In the genomic region with DNA sequence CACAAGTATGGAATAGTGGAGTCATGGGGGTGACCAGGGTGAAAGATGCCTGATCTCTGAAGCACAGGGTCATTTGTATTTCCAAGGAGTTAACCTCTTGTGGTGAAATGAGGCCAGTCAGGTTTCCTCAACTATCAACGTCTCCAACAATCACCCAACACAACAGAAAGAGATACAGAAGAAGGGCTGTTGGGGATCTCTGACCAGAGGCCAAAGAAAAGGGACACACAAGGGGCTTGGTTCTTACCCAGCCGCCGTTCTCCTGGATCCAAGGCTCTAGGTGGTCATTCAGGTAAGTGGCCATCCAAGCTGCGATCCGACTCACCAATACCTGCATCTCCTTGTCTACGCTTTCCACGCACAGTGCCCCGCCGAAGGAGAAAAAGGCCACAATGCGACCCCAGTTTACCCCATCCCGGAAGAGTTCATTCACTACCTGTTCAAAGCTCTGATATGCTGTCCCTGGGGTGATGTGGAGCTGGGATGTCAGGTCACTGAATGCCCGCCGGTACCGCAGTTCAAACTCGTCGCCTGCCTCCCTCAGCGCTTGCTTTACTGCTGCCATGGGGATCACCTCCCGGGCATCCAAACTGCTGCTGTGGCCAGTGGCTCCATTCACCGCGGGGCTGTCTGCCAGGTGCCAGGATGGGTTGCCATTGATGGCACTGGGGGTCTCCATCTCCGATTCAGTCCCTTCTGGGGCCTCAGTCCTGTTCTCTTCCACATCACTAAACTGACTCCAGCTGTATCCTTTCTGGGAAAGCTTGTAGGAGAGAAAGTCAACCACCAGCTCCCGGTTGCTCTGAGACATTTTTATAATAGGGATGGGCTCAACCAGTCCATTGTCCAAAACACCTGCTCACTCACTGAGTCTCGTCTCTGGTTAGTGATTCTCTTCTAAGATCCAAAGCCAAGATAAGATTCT, we compare ENCODE assay signal across 1 cellular context.
TF ChIP-seq lines count a peak whose summit lies in the region.

No MANE protein-coding gene starts in this region.

TF ChIP-seq in HepG2, 621 proteins besides CTCF, POLR2A, EP300 and RAD21 (continued from another document and continues in another):
- TF ChIP-seq, protein P1, sequence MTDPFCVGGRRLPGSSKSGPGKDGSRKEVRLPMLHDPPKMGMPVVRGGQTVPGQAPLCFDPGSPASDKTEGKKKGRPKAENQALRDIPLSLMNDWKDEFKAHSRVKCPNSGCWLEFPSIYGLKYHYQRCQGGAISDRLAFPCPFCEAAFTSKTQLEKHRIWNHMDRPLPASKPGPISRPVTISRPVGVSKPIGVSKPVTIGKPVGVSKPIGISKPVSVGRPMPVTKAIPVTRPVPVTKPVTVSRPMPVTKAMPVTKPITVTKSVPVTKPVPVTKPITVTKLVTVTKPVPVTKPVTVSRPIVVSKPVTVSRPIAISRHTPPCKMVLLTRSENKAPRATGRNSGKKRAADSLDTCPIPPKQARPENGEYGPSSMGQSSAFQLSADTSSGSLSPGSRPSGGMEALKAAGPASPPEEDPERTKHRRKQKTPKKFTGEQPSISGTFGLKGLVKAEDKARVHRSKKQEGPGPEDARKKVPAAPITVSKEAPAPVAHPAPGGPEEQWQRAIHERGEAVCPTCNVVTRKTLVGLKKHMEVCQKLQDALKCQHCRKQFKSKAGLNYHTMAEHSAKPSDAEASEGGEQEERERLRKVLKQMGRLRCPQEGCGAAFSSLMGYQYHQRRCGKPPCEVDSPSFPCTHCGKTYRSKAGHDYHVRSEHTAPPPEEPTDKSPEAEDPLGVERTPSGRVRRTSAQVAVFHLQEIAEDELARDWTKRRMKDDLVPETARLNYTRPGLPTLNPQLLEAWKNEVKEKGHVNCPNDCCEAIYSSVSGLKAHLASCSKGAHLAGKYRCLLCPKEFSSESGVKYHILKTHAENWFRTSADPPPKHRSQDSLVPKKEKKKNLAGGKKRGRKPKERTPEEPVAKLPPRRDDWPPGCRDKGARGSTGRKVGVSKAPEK (CRISPR knock-in tag; IDR thresholded peaks at IDR 0.05; ENCODE audit: borderline replicate concordance): peak; percentile 34; the same call in 1 of the 2 replicates
- TF ChIP-seq CBX1 (IDR thresholded peaks at IDR 0.05; ENCODE audit: low read depth) (no peak), HMGA1 (CRISPR knock-in tag; conservative IDR thresholded peaks at IDR 0.05) (no peak), TAF15 (IDR thresholded peaks at IDR 0.05; ENCODE audit: low read depth, low read length, poor library complexity, severe bottlenecking) (no peak), EZH2 (conservative IDR thresholded peaks at IDR 0.05; ENCODE audit: low read depth, low read length) (no peak), MZF1 (CRISPR knock-in tag; IDR thresholded peaks at IDR 0.05; ENCODE audit: borderline replicate concordance) (no peak), ZBTB8A (CRISPR knock-in tag; IDR thresholded peaks at IDR 0.05; ENCODE audit: borderline replicate concordance, low read depth) (no peak), ZNF782 (CRISPR knock-in tag; IDR thresholded peaks at IDR 0.05; ENCODE audit: borderline replicate concordance) (no peak), SIN3A (IDR thresholded peaks at IDR 0.05; ENCODE audit: borderline replicate concordance, low read depth, low read length) (no peak), CREB1 (IDR thresholded peaks at IDR 0.05) (no peak), CREB1 (CRISPR knock-in tag; IDR thresholded peaks at IDR 0.05) (no peak), FOXA1 (IDR thresholded peaks at IDR 0.05) (no peak), FOXA1 (CRISPR knock-in tag; IDR thresholded peaks at IDR 0.05) (no peak), NAIF1 (CRISPR knock-in tag; IDR thresholded peaks at IDR 0.05; ENCODE audit: borderline replicate concordance) (no peak), ZNF878 (CRISPR knock-in tag; IDR thresholded peaks at IDR 0.05) (no peak; the same call in 1 of the 2 replicates), RFXAP (CRISPR knock-in tag; IDR thresholded peaks at IDR 0.05; ENCODE audit: borderline replicate concordance) (peak; percentile 61; the same call in 1 of the 2 replicates), PCBP1 (IDR thresholded peaks at IDR 0.05; ENCODE audit: borderline replicate concordance, low read depth, low read length) (no peak), SAFB2 (CRISPR knock-in tag; IDR thresholded peaks at IDR 0.05; ENCODE audit: borderline replicate concordance, low read depth) (peak; percentile 53; the same call in 1 of the 2 replicates), FIP1L1 (IDR thresholded peaks at IDR 0.05; ENCODE audit: borderline replicate concordance, insufficient read depth, low read depth, low read length) (no peak), ZNF180 (CRISPR knock-in tag; IDR thresholded peaks at IDR 0.05; ENCODE audit: borderline replicate concordance, low read depth) (peak; percentile 35; the same call in 1 of the 2 replicates), NONO (IDR thresholded peaks at IDR 0.05) (no peak), NONO (CRISPR knock-in tag; conservative IDR thresholded peaks at IDR 0.05) (no peak), ZBTB21 (CRISPR knock-in tag; IDR thresholded peaks at IDR 0.05) (no peak), TARDBP (CRISPR knock-in tag; IDR thresholded peaks at IDR 0.05) (no peak; the same call in none of the 2 replicates), ZNF788 (CRISPR knock-in tag; IDR thresholded peaks at IDR 0.05; ENCODE audit: borderline replicate concordance) (0 out of 2 replicates have a peak, but pooled peaks have one; percentile 34), SMAD9 (CRISPR knock-in tag; IDR thresholded peaks at IDR 0.05) (peak; percentile 62; the same call in 1 of the 2 replicates), CHD2 (IDR thresholded peaks at IDR 0.05; ENCODE audit: low read depth, low read length) (no peak), ZNF253 (CRISPR knock-in tag; IDR thresholded peaks at IDR 0.05; ENCODE audit: borderline replicate concordance) (no peak), KDM3A (CRISPR knock-in tag; IDR thresholded peaks at IDR 0.05; ENCODE audit: low read depth) (0 out of 2 replicates have a peak, but pooled peaks have one; percentile 21), HMG20B (CRISPR knock-in tag; conservative IDR thresholded peaks at IDR 0.05) (no peak), XRCC5 (optimal IDR thresholded peaks at IDR 0.05; ENCODE audit: low read length) (no peak), HCFC1 (IDR thresholded peaks at IDR 0.05; ENCODE audit: low read depth, low read length) (peak; percentile 5; the same call in 1 of the 2 replicates), SMYD3 (CRISPR knock-in tag; IDR thresholded peaks at IDR 0.05) (0 out of 2 replicates have a peak, but pooled peaks have one; percentile 28), ZNF563 (CRISPR knock-in tag; IDR thresholded peaks at IDR 0.05) (peak; percentile 54; the same call in 1 of the 2 replicates), ZNF354B (CRISPR knock-in tag; IDR thresholded peaks at IDR 0.05) (no peak), ZSCAN29 (CRISPR knock-in tag; conservative IDR thresholded peaks at IDR 0.05) (no peak; the same call in 1 of the 2 replicates)
- TF ChIP-seq, protein P2, sequence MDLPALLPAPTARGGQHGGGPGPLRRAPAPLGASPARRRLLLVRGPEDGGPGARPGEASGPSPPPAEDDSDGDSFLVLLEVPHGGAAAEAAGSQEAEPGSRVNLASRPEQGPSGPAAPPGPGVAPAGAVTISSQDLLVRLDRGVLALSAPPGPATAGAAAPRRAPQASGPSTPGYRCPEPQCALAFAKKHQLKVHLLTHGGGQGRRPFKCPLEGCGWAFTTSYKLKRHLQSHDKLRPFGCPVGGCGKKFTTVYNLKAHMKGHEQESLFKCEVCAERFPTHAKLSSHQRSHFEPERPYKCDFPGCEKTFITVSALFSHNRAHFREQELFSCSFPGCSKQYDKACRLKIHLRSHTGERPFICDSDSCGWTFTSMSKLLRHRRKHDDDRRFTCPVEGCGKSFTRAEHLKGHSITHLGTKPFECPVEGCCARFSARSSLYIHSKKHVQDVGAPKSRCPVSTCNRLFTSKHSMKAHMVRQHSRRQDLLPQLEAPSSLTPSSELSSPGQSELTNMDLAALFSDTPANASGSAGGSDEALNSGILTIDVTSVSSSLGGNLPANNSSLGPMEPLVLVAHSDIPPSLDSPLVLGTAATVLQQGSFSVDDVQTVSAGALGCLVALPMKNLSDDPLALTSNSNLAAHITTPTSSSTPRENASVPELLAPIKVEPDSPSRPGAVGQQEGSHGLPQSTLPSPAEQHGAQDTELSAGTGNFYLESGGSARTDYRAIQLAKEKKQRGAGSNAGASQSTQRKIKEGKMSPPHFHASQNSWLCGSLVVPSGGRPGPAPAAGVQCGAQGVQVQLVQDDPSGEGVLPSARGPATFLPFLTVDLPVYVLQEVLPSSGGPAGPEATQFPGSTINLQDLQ (CRISPR knock-in tag; IDR thresholded peaks at IDR 0.05): 0 out of 2 replicates have a peak, but pooled peaks have one; percentile 54
- TF ChIP-seq, protein P3, sequence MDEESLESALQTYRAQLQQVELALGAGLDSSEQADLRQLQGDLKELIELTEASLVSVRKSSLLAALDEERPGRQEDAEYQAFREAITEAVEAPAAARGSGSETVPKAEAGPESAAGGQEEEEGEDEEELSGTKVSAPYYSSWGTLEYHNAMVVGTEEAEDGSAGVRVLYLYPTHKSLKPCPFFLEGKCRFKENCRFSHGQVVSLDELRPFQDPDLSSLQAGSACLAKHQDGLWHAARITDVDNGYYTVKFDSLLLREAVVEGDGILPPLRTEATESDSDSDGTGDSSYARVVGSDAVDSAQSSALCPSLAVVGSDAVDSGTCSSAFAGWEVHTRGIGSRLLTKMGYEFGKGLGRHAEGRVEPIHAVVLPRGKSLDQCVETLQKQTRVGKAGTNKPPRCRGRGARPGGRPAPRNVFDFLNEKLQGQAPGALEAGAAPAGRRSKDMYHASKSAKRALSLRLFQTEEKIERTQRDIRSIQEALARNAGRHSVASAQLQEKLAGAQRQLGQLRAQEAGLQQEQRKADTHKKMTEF (CRISPR knock-in tag; IDR thresholded peaks at IDR 0.05): no peak
- TF ChIP-seq, protein P4, sequence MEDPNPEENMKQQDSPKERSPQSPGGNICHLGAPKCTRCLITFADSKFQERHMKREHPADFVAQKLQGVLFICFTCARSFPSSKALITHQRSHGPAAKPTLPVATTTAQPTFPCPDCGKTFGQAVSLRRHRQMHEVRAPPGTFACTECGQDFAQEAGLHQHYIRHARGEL (CRISPR knock-in tag; IDR thresholded peaks at IDR 0.05): no peak
- TF ChIP-seq, protein P5, sequence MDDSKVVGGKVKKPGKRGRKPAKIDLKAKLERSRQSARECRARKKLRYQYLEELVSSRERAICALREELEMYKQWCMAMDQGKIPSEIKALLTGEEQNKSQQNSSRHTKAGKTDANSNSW (CRISPR knock-in tag; IDR thresholded peaks at IDR 0.05; ENCODE audit: borderline replicate concordance): peak; percentile 74; the same call in 1 of the 2 replicates
- TF ChIP-seq, protein P6, sequence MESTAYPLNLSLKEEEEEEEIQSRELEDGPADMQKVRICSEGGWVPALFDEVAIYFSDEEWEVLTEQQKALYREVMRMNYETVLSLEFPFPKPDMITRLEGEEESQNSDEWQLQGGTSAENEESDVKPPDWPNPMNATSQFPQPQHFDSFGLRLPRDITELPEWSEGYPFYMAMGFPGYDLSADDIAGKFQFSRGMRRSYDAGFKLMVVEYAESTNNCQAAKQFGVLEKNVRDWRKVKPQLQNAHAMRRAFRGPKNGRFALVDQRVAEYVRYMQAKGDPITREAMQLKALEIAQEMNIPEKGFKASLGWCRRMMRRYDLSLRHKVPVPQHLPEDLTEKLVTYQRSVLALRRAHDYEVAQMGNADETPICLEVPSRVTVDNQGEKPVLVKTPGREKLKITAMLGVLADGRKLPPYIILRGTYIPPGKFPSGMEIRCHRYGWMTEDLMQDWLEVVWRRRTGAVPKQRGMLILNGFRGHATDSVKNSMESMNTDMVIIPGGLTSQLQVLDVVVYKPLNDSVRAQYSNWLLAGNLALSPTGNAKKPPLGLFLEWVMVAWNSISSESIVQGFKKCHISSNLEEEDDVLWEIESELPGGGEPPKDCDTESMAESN (CRISPR knock-in tag; conservative IDR thresholded peaks at IDR 0.05): 0 out of 2 replicates have a peak, but pooled peaks have one; percentile 27
- TF ChIP-seq, protein P7, sequence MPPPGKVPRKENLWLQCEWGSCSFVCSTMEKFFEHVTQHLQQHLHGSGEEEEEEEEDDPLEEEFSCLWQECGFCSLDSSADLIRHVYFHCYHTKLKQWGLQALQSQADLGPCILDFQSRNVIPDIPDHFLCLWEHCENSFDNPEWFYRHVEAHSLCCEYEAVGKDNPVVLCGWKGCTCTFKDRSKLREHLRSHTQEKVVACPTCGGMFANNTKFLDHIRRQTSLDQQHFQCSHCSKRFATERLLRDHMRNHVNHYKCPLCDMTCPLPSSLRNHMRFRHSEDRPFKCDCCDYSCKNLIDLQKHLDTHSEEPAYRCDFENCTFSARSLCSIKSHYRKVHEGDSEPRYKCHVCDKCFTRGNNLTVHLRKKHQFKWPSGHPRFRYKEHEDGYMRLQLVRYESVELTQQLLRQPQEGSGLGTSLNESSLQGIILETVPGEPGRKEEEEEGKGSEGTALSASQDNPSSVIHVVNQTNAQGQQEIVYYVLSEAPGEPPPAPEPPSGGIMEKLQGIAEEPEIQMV (CRISPR knock-in tag; IDR thresholded peaks at IDR 0.05; ENCODE audit: low read depth): no peak; the same call in 1 of the 2 replicates
- TF ChIP-seq, protein P8, sequence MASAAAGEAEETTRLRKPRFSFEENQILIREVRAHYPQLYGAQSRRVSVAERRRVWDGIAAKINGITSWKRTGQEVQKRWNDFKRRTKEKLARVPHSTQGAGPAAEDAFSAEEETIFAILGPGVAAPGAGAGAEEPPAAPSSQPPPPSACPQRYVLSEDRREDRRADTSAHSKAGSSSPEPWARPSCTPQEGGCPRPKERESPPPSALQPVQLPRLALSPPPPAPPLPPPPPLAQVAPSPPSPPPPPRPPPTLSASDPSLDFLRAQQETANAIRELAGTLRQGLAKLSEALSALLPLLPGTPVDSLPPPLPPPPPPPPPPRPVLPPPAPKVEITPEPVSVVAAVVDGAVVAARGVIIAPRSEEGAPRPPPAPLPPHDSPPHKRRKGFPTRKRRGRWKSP (CRISPR knock-in tag; IDR thresholded peaks at IDR 0.05): no peak
- TF ChIP-seq, protein P9, sequence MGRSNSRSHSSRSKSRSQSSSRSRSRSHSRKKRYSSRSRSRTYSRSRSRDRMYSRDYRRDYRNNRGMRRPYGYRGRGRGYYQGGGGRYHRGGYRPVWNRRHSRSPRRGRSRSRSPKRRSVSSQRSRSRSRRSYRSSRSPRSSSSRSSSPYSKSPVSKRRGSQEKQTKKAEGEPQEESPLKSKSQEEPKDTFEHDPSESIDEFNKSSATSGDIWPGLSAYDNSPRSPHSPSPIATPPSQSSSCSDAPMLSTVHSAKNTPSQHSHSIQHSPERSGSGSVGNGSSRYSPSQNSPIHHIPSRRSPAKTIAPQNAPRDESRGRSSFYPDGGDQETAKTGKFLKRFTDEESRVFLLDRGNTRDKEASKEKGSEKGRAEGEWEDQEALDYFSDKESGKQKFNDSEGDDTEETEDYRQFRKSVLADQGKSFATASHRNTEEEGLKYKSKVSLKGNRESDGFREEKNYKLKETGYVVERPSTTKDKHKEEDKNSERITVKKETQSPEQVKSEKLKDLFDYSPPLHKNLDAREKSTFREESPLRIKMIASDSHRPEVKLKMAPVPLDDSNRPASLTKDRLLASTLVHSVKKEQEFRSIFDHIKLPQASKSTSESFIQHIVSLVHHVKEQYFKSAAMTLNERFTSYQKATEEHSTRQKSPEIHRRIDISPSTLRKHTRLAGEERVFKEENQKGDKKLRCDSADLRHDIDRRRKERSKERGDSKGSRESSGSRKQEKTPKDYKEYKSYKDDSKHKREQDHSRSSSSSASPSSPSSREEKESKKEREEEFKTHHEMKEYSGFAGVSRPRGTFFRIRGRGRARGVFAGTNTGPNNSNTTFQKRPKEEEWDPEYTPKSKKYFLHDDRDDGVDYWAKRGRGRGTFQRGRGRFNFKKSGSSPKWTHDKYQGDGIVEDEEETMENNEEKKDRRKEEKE (IDR thresholded peaks at IDR 0.05): no peak
- TF ChIP-seq, protein P10, sequence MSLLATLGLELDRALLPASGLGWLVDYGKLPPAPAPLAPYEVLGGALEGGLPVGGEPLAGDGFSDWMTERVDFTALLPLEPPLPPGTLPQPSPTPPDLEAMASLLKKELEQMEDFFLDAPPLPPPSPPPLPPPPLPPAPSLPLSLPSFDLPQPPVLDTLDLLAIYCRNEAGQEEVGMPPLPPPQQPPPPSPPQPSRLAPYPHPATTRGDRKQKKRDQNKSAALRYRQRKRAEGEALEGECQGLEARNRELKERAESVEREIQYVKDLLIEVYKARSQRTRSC (CRISPR knock-in tag; IDR thresholded peaks at IDR 0.05; ENCODE audit: low read depth): no peak
